In genomic region chr2:227765788-227766187, GRCh38 we compare ENCODE assay signal across 18 cellular contexts. TPM values are rescaled to one million over a fixed set of nuclear protein-coding genes. Genes with fewer than 3 reads are reported as not detected.
DNase-seq lines count a peak whose midpoint lies in the region; ATAC-seq, FAIRE-seq and TF ChIP-seq lines count a peak whose summit lies in the region.
"Had no signal": no experiment of that assay in that cellular context is flagged by ENCODE, and none has a peak within 500 bp of the region (broad histone marks: within the 10 kb centered on the region; RNA-seq: fewer than 3 reads in every experiment).

No MANE protein-coding gene starts in this region.

- in situ Hi-C loops in KBM-7 (cut with MboI; ENCODE audit: low pct_unique_long_range_greater_than_20kb, low sequenced_read_pairs) = no loop called here

- H3K27ac Mint-ChIP-seq in chondrocyte (ENCODE audit: unreplicated experiment) (peak overlapping the region; percentile 50), nephron (peak overlapping the region; percentile 4 to 40 (median 7))
- H3K27ac Mint-ChIP-seq: naive thymus-derived CD4-positive, alpha-beta T cell; stimulated activated naive CD8-positive, alpha-beta T cell treated with anti-CD3 and anti-CD28 coated beads, Interleukin-15, amount 100 ng/mL, for 72 hours had no signal

- POLR2A ChIA-PET in A549 (lab: Yijun Ruan, JAX) = interaction anchor here (0.5 to 2.0 kb wide), 5 partner anchors 53 to 907 kb away, joined by 3 to 6 read pairs (median 3); no protein-coding TSS in a partner anchor

- DNase-seq in A549 (ENCODE audit: low read depth in 1 of 2, low spot score in 1 of 2) (no peak), chondrocyte (ENCODE audit: low spot score) (no peak), psoas muscle (no peak), KBM-7 (no peak)
- DNase-seq in stimulated activated CD4-positive, alpha-beta T cell treated with anti-CD3 and anti-CD28 coated beads, Interleukin-4, amount 100 ng/mL, for 4 hours = no peak

- H3K9me3 ChIP-seq in A549 (no peaks in the 10 kb centered on the region), psoas muscle (no peaks in the 10 kb centered on the region)
- H3K9me3 ChIP-seq: left lung, vagina had no signal

- no peak for TF ChIP-seq EP300 in A549 (IDR thresholded peaks at IDR 0.05)

- CTCF ChIA-PET in A549 (lab: Yijun Ruan, JAX) = interaction anchor here (0.6 to 9.4 kb wide), 76 partner anchors 8 to 637 kb away, joined by 3 to 84 read pairs (median 4); partner anchors contain the start of genes AGFG1, CCL20, DAW1 and SCYGR5

- WGBS in A549 (ENCODE audit: missing lambda C conversion rate) = 4% methylated on average over 4 of the region's 4 CpGs
- WGBS in psoas muscle, 3 donors = 39 to 52% (median 49%) methylated on average over 4 of the region's 4 CpGs

- H3K27ac ChIP-seq in A549 (peak overlapping the region; percentile 77 to 84), psoas muscle (no peak overlapping the region)
- H3K27ac ChIP-seq: foreskin keratinocyte, left lung, vagina had no signal

- no peak for TF ChIP-seq POLR2A in A549 (IDR thresholded peaks at IDR 0.05; ENCODE audit: low read length)

- peak; percentile 54 to 61 for ATAC-seq in A549
- peak; percentile 7 for ATAC-seq in HG02759 (IDR thresholded peaks at IDR 0.05; ENCODE audit: unreplicated experiment)
- no peak for ATAC-seq in GM19328 (IDR thresholded peaks at IDR 0.05; ENCODE audit: unreplicated experiment)
- ATAC-seq in psoas muscle = no peak

- H3K4me1 Mint-ChIP-seq in chondrocyte (ENCODE audit: low read depth) (peaks cover 9% of the 10 kb centered on the region), nephron (peaks cover 10% of the 10 kb centered on the region)

- H3K4me2 ChIP-seq in A549 = peak overlapping the region; percentile 50

- no peaks in the 10 kb centered on the region for H3K36me3 ChIP-seq in psoas muscle (ENCODE audit: insufficient read depth in 1 of 2, low read depth in 1 of 2)
- H3K36me3 ChIP-seq: left lung, vagina had no signal

- intact Hi-C loops in psoas muscle (cut with DNase I) = loop anchor here (2.0 to 10.0 kb wide), 4 partner anchors 108 to 361 kb away; partner anchors contain the start of gene AGFG1 (in 2 of the 2)

- H3K27me3 Mint-ChIP-seq in chondrocyte (ENCODE audit: low read depth) = no peaks in the 10 kb centered on the region
- no peaks in the 10 kb centered on the region for H3K27me3 Mint-ChIP-seq in nephron (ENCODE audit: low read depth)
- H3K27me3 Mint-ChIP-seq: stimulated activated naive CD8-positive, alpha-beta T cell treated with anti-CD3 and anti-CD28 coated beads, Interleukin-15, amount 100 ng/mL, for 72 hours had no signal

- no peak for FAIRE-seq in A549 (lab: Jason Lieb, UNC)

- H3K4me3 Mint-ChIP-seq in chondrocyte (ENCODE audit: unreplicated experiment) (no peak overlapping the region), nephron (no peak overlapping the region)
- H3K4me3 Mint-ChIP-seq: naive thymus-derived CD4-positive, alpha-beta T cell; stimulated activated naive CD8-positive, alpha-beta T cell treated with anti-CD3 and anti-CD28 coated beads, Interleukin-15, amount 100 ng/mL, for 72 hours had no signal

- H3K9me3 Mint-ChIP-seq in chondrocyte (ENCODE audit: low read depth) (no peaks in the 10 kb centered on the region), nephron (no peaks in the 10 kb centered on the region)
- H3K9me3 Mint-ChIP-seq: naive thymus-derived CD4-positive, alpha-beta T cell; stimulated activated naive CD8-positive, alpha-beta T cell treated with anti-CD3 and anti-CD28 coated beads, Interleukin-15, amount 100 ng/mL, for 72 hours had no signal

- H3K36me3 Mint-ChIP-seq in chondrocyte (ENCODE audit: low read depth) = no peaks in the 10 kb centered on the region
- H3K36me3 Mint-ChIP-seq in nephron (ENCODE audit: low read depth) = no peaks in the 10 kb centered on the region
- H3K36me3 Mint-ChIP-seq: naive thymus-derived CD4-positive, alpha-beta T cell had no signal

- no peak for TF ChIP-seq RAD21 in A549 (conservative IDR thresholded peaks at IDR 0.05 in 1 of 2, IDR thresholded peaks at IDR 0.05 in 1 of 2)

- H3K4me3 ChIP-seq in A549 (no peak overlapping the region), psoas muscle (no peak overlapping the region)
- H3K4me3 ChIP-seq: left lung, vagina had no signal

- H3K4me1 ChIP-seq in A549 (peaks cover 37% of the 10 kb centered on the region), psoas muscle (no peaks in the 10 kb centered on the region)
- H3K4me1 ChIP-seq: foreskin keratinocyte had no signal

- no peaks in the 10 kb centered on the region for H3K27me3 ChIP-seq in psoas muscle (ENCODE audit: insufficient read depth in 3 of 3, low read length in 2 of 3)
- H3K27me3 ChIP-seq: foreskin keratinocyte, left lung, vagina had no signal

- TF ChIP-seq CTCF in A549 (IDR thresholded peaks at IDR 0.05) (no peak), chondrocyte (IDR thresholded peaks at IDR 0.05) (no peak), nephron (IDR thresholded peaks at IDR 0.05; ENCODE audit: unreplicated experiment in 3 of 3) (no peak), psoas muscle (IDR thresholded peaks at IDR 0.05) (no peak)

TF ChIP-seq in A549, 52 proteins besides CTCF, POLR2A, EP300 and RAD21:
- TF ChIP-seq EHMT2 (IDR thresholded peaks at IDR 0.05; ENCODE audit: low read depth) (no peak), TFCP2L1 (CRISPR knock-in tag; IDR thresholded peaks at IDR 0.05) (no peak), HOXB5 (CRISPR knock-in tag; IDR thresholded peaks at IDR 0.05) (no peak), GATA3 (IDR thresholded peaks at IDR 0.05; ENCODE audit: borderline replicate concordance) (no peak)

RNA-seq across cellular contexts. Expression of gene SCYGR8, which starts 20.1 kb away (rescaled TPM):
- not detected in 2 replicates for polyA plus RNA-seq in A549 (2011; rRNA removed)
- polyA plus RNA-seq in A549 (2012; cell fraction: cytosol; rRNA removed) = not detected in 2 replicates
- not detected in 2 replicates for polyA plus RNA-seq in A549 (2012; cell fraction: nucleus; rRNA removed)
- not detected in 3 replicates for polyA plus RNA-seq in A549 (2017; fragmentation: RNase III; extraction: RNeasy Plus Mini Kit Qiagen cat#74134 plus additional on column Dnase treatment)
- not detected in 2 replicates for polyA minus RNA-seq in A549 (2011; rRNA and poly(A)+ RNA removed)
- not detected in 3 replicates for total RNA-seq in chondrocyte
- not detected for total RNA-seq in psoas muscle
- polyA plus RNA-seq in psoas muscle = not detected
- total RNA-seq: cerebellum; foreskin keratinocyte; left lung; naive thymus-derived CD4-positive, alpha-beta T cell; OCI-LY7; renal cortical epithelial cell; SK-MEL-5; vagina had no signal
- polyA plus RNA-seq: AG04450; foreskin keratinocyte; naive thymus-derived CD4-positive, alpha-beta T cell had no signal

RNA-seq across cellular contexts. Expression of gene SCYGR7, which starts 37.7 kb away (rescaled TPM):
- polyA plus RNA-seq in A549 (2011; rRNA removed) = not detected in 2 replicates
- polyA plus RNA-seq in A549 (2012; cell fraction: cytosol; rRNA removed) = not detected in 2 replicates
- polyA plus RNA-seq in A549 (2012; cell fraction: nucleus; rRNA removed) = not detected in 2 replicates
- not detected in 3 replicates for polyA plus RNA-seq in A549 (2017; fragmentation: RNase III; extraction: RNeasy Plus Mini Kit Qiagen cat#74134 plus additional on column Dnase treatment)
- polyA minus RNA-seq in A549 (2011; rRNA and poly(A)+ RNA removed) = not detected in 2 replicates
- total RNA-seq in chondrocyte = not detected in 3 replicates
- total RNA-seq in psoas muscle = not detected
- not detected for polyA plus RNA-seq in psoas muscle
- total RNA-seq: cerebellum; foreskin keratinocyte; left lung; naive thymus-derived CD4-positive, alpha-beta T cell; OCI-LY7; renal cortical epithelial cell; SK-MEL-5; vagina had no signal
- polyA plus RNA-seq: AG04450; foreskin keratinocyte; naive thymus-derived CD4-positive, alpha-beta T cell had no signal

RNA-seq across cellular contexts. Expression of gene SCYGR6, which starts 41.2 kb away (rescaled TPM):
- polyA plus RNA-seq in A549 (2011; rRNA removed) = not detected in 2 replicates
- not detected in 2 replicates for polyA plus RNA-seq in A549 (2012; cell fraction: cytosol; rRNA removed)
- polyA plus RNA-seq in A549 (2012; cell fraction: nucleus; rRNA removed) = not detected in 2 replicates
- polyA plus RNA-seq in A549 (2017; fragmentation: RNase III; extraction: RNeasy Plus Mini Kit Qiagen cat#74134 plus additional on column Dnase treatment) = not detected in 3 replicates
- not detected in 2 replicates for polyA minus RNA-seq in A549 (2011; rRNA and poly(A)+ RNA removed)
- total RNA-seq in chondrocyte = not detected in 3 replicates
- not detected for total RNA-seq in psoas muscle
- polyA plus RNA-seq in psoas muscle = not detected
- total RNA-seq: cerebellum; foreskin keratinocyte; left lung; naive thymus-derived CD4-positive, alpha-beta T cell; OCI-LY7; renal cortical epithelial cell; SK-MEL-5; vagina had no signal
- polyA plus RNA-seq: AG04450; foreskin keratinocyte; naive thymus-derived CD4-positive, alpha-beta T cell had no signal

RNA-seq across cellular contexts. Expression of gene CCL20, which starts 47.9 kb away (rescaled TPM):
- 3.4 and 6.5 TPM in 2 replicates for polyA plus RNA-seq in A549 (2011; rRNA removed)
- 0.57 and 1.3 TPM in 2 replicates for polyA plus RNA-seq in A549 (2012; cell fraction: cytosol; rRNA removed)
- polyA plus RNA-seq in A549 (2012; cell fraction: nucleus; rRNA removed) = 0.18 and 0.47 TPM in 2 replicates
- 0.43 to 1.1 TPM (median 0.45 TPM) in 3 replicates for polyA plus RNA-seq in A549 (2017; fragmentation: RNase III; extraction: RNeasy Plus Mini Kit Qiagen cat#74134 plus additional on column Dnase treatment)
- polyA minus RNA-seq in A549 (2011; rRNA and poly(A)+ RNA removed) = 1.8 and 2.7 TPM in 2 replicates
- total RNA-seq in chondrocyte = 0.45 to 1.9 TPM (median 0.79 TPM) in 3 replicates
- under 1 TPM in 2 of 4 donors, not detected in 2; 0.59 to 0.92 TPM for total RNA-seq in psoas muscle
- under 1 TPM in 2 of 3 donors, not detected in 1; 0.18 to 0.36 TPM for polyA plus RNA-seq in psoas muscle
- total RNA-seq: cerebellum, OCI-LY7, vagina had no signal
- polyA plus RNA-seq: AG04450; naive thymus-derived CD4-positive, alpha-beta T cell had no signal

RNA-seq across cellular contexts. Expression of gene SLC19A3, which starts 48.0 kb away (rescaled TPM):
- polyA plus RNA-seq in A549 (2011; rRNA removed) (7.6 and 8.8 TPM in 2 replicates), A549 (2017; fragmentation: RNase III; extraction: RNeasy Plus Mini Kit Qiagen cat#74134 plus additional on column Dnase treatment) (2.2 to 2.8 TPM (median 2.7 TPM) in 3 replicates), psoas muscle (under 1 TPM; 0.27 to 0.38 (median 0.31) TPM)
- polyA plus RNA-seq in A549 (2012; cell fraction: cytosol; rRNA removed) = 2.6 and 3.2 TPM in 2 replicates
- polyA plus RNA-seq in A549 (2012; cell fraction: nucleus; rRNA removed) = 7.2 and 9.5 TPM in 2 replicates
- 20.8 and 23.6 TPM in 2 replicates for polyA minus RNA-seq in A549 (2011; rRNA and poly(A)+ RNA removed)
- total RNA-seq in chondrocyte (0.52 to 0.56 TPM in 2 of 3 replicates, not detected in the other), psoas muscle (under 1 TPM in 3 of 4 donors, not detected in 1; 0.11 to 0.69 (median 0.46) TPM)
- total RNA-seq: naive thymus-derived CD4-positive, alpha-beta T cell; OCI-LY7 had no signal
- polyA plus RNA-seq: AG04450; naive thymus-derived CD4-positive, alpha-beta T cell had no signal

Comparison
In these comparisons a context has a peak if more than half of its experiments do, and no peak if none do; other contexts are left out.
1. ATAC-seq: peak in A549 (2 of 2) and HG02759 (single experiment); none in GM19328 (single experiment) and psoas muscle (0 of 4).